9 cellular contexts compared by ENCODE assay signal in the genomic region with DNA sequence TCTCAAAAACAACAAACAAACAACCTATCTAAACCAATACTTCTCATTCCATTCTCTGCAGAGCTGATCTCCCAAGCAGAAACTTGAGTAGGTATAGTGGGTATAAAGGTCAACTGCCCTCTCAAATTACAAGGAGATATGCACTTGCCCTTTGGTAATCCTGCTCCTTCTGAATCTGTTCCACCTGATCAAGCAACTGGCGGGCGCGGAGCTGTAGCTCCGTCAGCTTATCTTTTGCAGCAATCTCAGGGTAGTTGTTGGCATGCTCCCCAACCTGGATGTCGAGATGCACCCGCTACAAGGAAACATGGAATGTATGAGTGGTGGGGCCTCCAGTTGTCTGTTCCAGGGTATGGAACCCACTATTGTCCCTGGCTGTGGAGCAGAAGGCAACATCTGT. TPM values are rescaled to one million over a fixed set of nuclear protein-coding genes. Genes with fewer than 3 reads are reported as not detected.
A peak's percentile ranks its signal among the peaks of the same experiment; 100 is the strongest.
DNase-seq lines count a peak whose midpoint lies in the region; ATAC-seq and TF ChIP-seq lines count a peak whose summit lies in the region.
"Had no signal": no experiment of that assay in that cellular context is flagged by ENCODE, and none has a peak within 500 bp of the region (broad histone marks: within the 10 kb centered on the region; RNA-seq: fewer than 3 reads in every experiment).

No MANE protein-coding gene starts in this region.

- ATAC-seq in GM18502 (IDR thresholded peaks at IDR 0.05; ENCODE audit: poor library complexity, unreplicated experiment) (no peak), HG02981 (IDR thresholded peaks at IDR 0.05; ENCODE audit: unreplicated experiment) (no peak)

- TF ChIP-seq CTCF in WERI-Rb-1 (IDR thresholded peaks at IDR 0.05; ENCODE audit: low read depth, low read length) (no peak), spleen (IDR thresholded peaks at IDR 0.05 in 8 of 11, conservative IDR thresholded peaks at IDR 0.05 in 3 of 11) (no peak)

- no peak for TF ChIP-seq POLR2A in spleen (IDR thresholded peaks at IDR 0.05)

- H3K4me1 ChIP-seq in iPS-15b (ENCODE audit: control insufficient read depth, insufficient read depth, low read length) (no peaks in the 10 kb centered on the region), spleen (peaks cover 20 to 51% (median 32%) of the 10 kb centered on the region in 6 donors)

- peak overlapping the region; percentile 86 for H3K4me3 ChIP-seq in WERI-Rb-1 (ENCODE audit: low read depth, low read length)
- H3K4me3 ChIP-seq in iPS-15b (ENCODE audit: low read depth, low read length) = peak overlapping the region; percentile 88
- H3K4me3 ChIP-seq in spleen = peak overlapping the region; percentile 75 to 98 (median 86)

- H3K27me3 ChIP-seq in WERI-Rb-1 (ENCODE audit: insufficient read depth, low read depth, severe bottlenecking) = no peaks in the 10 kb centered on the region
- no peaks in the 10 kb centered on the region for H3K27me3 ChIP-seq in iPS-15b (ENCODE audit: control insufficient read depth, insufficient read depth, low read length)
- H3K27me3 ChIP-seq in spleen (replicated peaks in 1 of 7) = no peaks in the 10 kb centered on the region

- intact Hi-C loops in spleen (cut with DNase I; ENCODE audit: low total_unique reads) = loop anchor here (10.0 kb wide), 1 partner anchor 554 kb away; no protein-coding TSS in a partner anchor

- H3K36me3 ChIP-seq in WERI-Rb-1 (peaks cover 42% of the 10 kb centered on the region), iPS-15b (ENCODE audit: control insufficient read depth, insufficient read depth, low read length) (peaks cover 8% of the 10 kb centered on the region), spleen (peaks cover 0 to 53% (median 34%) of the 10 kb centered on the region in 6 donors)

- no peak overlapping the region for H3K9ac ChIP-seq in iPS-15b (ENCODE audit: low read depth, low read length)

- peak overlapping the region; percentile 93 for H3K27ac ChIP-seq in WERI-Rb-1
- H3K27ac ChIP-seq in spleen = peak overlapping the region; percentile 94 to 99 (median 98)

- H3K9me3 ChIP-seq in WERI-Rb-1 (ENCODE audit: severe bottlenecking) (no peaks in the 10 kb centered on the region), iPS-15b (ENCODE audit: control insufficient read depth, insufficient read depth, low read length) (no peaks in the 10 kb centered on the region), spleen (no peaks in the 10 kb centered on the region)

- DNase-seq in DMS53 (lab: John Stamatoyannopoulos, UW) (peak; percentile 68), DMS53 treated with DMSO at 0.1 percent for 48 hours (lab: John Stamatoyannopoulos, UW; ENCODE audit: unreplicated experiment) (no peak), WERI-Rb-1 (no peak), spleen (no peak), MV-4-11 (lab: John Stamatoyannopoulos, UW) (no peak)

- 78 to 90% (median 80%) methylated on average over 6 of the region's 6 CpGs for WGBS in spleen, 5 donors

RNA-seq across cellular contexts. Expression of gene TMED4, which starts 1.1 kb away (rescaled TPM):
- 100 to 1,000 TPM in 2 of 7 donors, 10 to 100 TPM in 5; 55.4 to 105 (median 66.6) TPM for total RNA-seq in spleen
- polyA plus RNA-seq in spleen = 10 to 100 TPM; 26.1 to 34.7 (median 28.7) TPM

RNA-seq across cellular contexts. Expression of gene DDX56, which starts 7.2 kb away (rescaled TPM):
- total RNA-seq in spleen = 10 to 100 TPM; 56.1 to 78.9 (median 60.9) TPM
- 100 to 1,000 TPM in 2 of 3 donors, 10 to 100 TPM in 1; 70.0 to 130 (median 105) TPM for polyA plus RNA-seq in spleen

RNA-seq across cellular contexts. Expression of gene OGDH, which starts 25.5 kb away (rescaled TPM):
- 100 to 1,000 TPM in 2 of 7 donors, 10 to 100 TPM in 5; 78.2 to 120 (median 91.6) TPM for total RNA-seq in spleen
- polyA plus RNA-seq in spleen = 10 to 100 TPM; 15.7 to 32.3 (median 15.9) TPM

RNA-seq across cellular contexts. Expression of gene NPC1L1, which starts 39.8 kb away (rescaled TPM):
- under 1 TPM in 1 of 7 donors, not detected in 6; 0.07 TPM for total RNA-seq in spleen
- under 1 TPM; 0.02 to 0.03 (median 0.03) TPM for polyA plus RNA-seq in spleen
- total RNA-seq: NCI-H460 had no signal
